In the genomic region with DNA sequence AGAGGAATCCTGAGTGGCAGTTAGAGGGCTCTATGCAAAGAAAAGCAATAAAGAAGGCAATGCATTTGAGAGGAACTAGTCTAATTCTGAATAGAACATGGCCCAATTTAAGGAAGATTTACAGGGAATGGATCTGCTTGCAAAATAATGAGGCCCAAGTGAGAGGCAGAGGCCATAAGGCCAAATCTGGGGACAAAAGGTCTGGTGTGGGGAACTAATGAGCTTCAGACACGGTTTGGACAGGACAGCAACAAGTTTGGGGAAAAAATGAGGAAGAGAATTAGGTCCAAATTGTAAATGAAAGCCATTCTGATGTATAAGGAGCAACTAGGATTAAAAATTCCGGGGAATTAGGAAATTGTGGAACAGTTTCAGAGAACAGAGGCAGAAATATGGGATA, we compare ENCODE assay signal across 8 cellular contexts.
DNase-seq lines count a peak whose midpoint lies in the region; ATAC-seq, FAIRE-seq and TF ChIP-seq lines count a peak whose summit lies in the region.

No MANE protein-coding gene starts in this region.

- peak overlapping the region; percentile 79 to 94 for H3K27ac ChIP-seq in right atrium auricular region
- H3K27ac ChIP-seq in mammary epithelial cell (ENCODE audit: insufficient read depth, low read depth, low read length): no peak overlapping the region
- peak overlapping the region; percentile 86 for H3K27ac ChIP-seq in vagina

- no peak for TF ChIP-seq POLR2A in vagina (IDR thresholded peaks at IDR 0.05)

- dilution Hi-C loops in mammary epithelial cell (cut with HindIII; ENCODE audit: low sequenced_read_pairs): no loop called here

- peak overlapping the region; percentile 71 for H3K4me2 ChIP-seq in mammary epithelial cell (ENCODE audit: insufficient read depth, low read depth, low read length)

- H3K9ac ChIP-seq in mammary epithelial cell (ENCODE audit: insufficient read depth, low read length): no peak overlapping the region

- in situ Hi-C loops in mammary epithelial cell (cut with MboI; ENCODE audit: low sequenced_read_pairs in 2 of 2): no loop called here

- CTCF ChIA-PET in mammary epithelial cell (lab: Charles Lee; ENCODE audit: low non-redundant PET): interaction anchor here (0.6 kb wide), 1 partner anchor 384 kb away, joined by 6 read pairs; no protein-coding TSS in a partner anchor

- H3K36me3 ChIP-seq in right atrium auricular region (no peaks in the 10 kb centered on the region), mammary epithelial cell (ENCODE audit: insufficient read depth, low read length) (no peaks in the 10 kb centered on the region), vagina (no peaks in the 10 kb centered on the region)

- peak overlapping the region in 1 of 2 donors; percentile 89 for H3K4me3 ChIP-seq in right atrium auricular region
- peak overlapping the region in 2 of 3 experiments; percentile 70 to 88 for H3K4me3 ChIP-seq in mammary epithelial cell (replicated peaks in 1 of 3; ENCODE audit: insufficient read depth in 1 of 3, low read depth in 2 of 3, low read length in 3 of 3)
- peak overlapping the region; percentile 72 for H3K4me3 ChIP-seq in mononuclear cell (ENCODE audit: low read length)
- peak overlapping the region; percentile 85 to 88 for H3K4me3 ChIP-seq in vagina

- BruUV-seq in mammary epithelial cell (replicated peaks; lab: Mats Ljungman, UMichigan): no TSS peak

- no peaks in the 10 kb centered on the region for H4K20me1 ChIP-seq in mammary epithelial cell (ENCODE audit: insufficient read depth, low read length)

- no peak overlapping the region for H2AFZ ChIP-seq in mammary epithelial cell (ENCODE audit: low read depth, low read length)

- DNase-seq in right atrium auricular region (ENCODE audit: low spot score) (no peak), cardiac septum (ENCODE audit: low spot score) (no peak), mammary epithelial cell (no peak), vagina (ENCODE audit: extremely low spot score in 2 of 2) (no peak), frontal cortex (ENCODE audit: low spot score in 2 of 2) (no peak)

- ATAC-seq in HG02588 (IDR thresholded peaks at IDR 0.05; ENCODE audit: unreplicated experiment): no peak
- no peak for ATAC-seq in HG03521 (IDR thresholded peaks at IDR 0.05; ENCODE audit: unreplicated experiment)

- H3K4me1 ChIP-seq in right atrium auricular region (peaks cover 0 to 70% of the 10 kb centered on the region in 2 donors), mammary epithelial cell (ENCODE audit: insufficient read depth, low read length) (peaks cover 48% of the 10 kb centered on the region), mononuclear cell (ENCODE audit: insufficient read depth, low read length) (peaks cover 60% of the 10 kb centered on the region), vagina (peaks cover 66% of the 10 kb centered on the region)

- TF ChIP-seq CTCF in right atrium auricular region (IDR thresholded peaks at IDR 0.05) (no peak), mammary epithelial cell (conservative IDR thresholded peaks at IDR 0.05 in 1 of 2, IDR thresholded peaks at IDR 0.05 in 1 of 2; ENCODE audit: extremely low read depth in 1 of 2, insufficient read depth in 1 of 2, low read depth in 1 of 2, low read length in 2 of 2) (no peak), vagina (IDR thresholded peaks at IDR 0.05) (no peak)

- no peaks in the 10 kb centered on the region for H3K27me3 ChIP-seq in right atrium auricular region
- H3K27me3 ChIP-seq in mammary epithelial cell (ENCODE audit: insufficient read depth, low read length): no peaks in the 10 kb centered on the region
- no peaks in the 10 kb centered on the region for H3K27me3 ChIP-seq in mononuclear cell (ENCODE audit: insufficient read depth, low read length)
- no peaks in the 10 kb centered on the region for H3K27me3 ChIP-seq in vagina

- H3K9me3 ChIP-seq in right atrium auricular region: no peaks in the 10 kb centered on the region
- H3K9me3 ChIP-seq in mammary epithelial cell (replicated peaks; ENCODE audit: insufficient read depth, low read length): no peaks in the 10 kb centered on the region
- no peaks in the 10 kb centered on the region for H3K9me3 ChIP-seq in mononuclear cell (ENCODE audit: low read depth, low read length)
- no peaks in the 10 kb centered on the region for H3K9me3 ChIP-seq in vagina

- intact Hi-C loops in cardiac septum (cut with DNase I): no loop called here
- intact Hi-C loops in mammary epithelial cell (cut with micrococcal nuclease): no loop called here
- intact Hi-C loops in vagina (cut with DNase I): no loop called here

- 50% methylated on average over 2 of the region's 2 CpGs for WGBS in mammary epithelial cell (ENCODE audit: low coverage, missing lambda C conversion rate)

- FAIRE-seq in frontal cortex (lab: Jason Lieb, UNC): no peak

- H3K79me2 ChIP-seq in mammary epithelial cell (ENCODE audit: insufficient read depth, low read length): peaks cover 62% of the 10 kb centered on the region
